2 cellular contexts compared by ENCODE assay signal in the genomic region with DNA sequence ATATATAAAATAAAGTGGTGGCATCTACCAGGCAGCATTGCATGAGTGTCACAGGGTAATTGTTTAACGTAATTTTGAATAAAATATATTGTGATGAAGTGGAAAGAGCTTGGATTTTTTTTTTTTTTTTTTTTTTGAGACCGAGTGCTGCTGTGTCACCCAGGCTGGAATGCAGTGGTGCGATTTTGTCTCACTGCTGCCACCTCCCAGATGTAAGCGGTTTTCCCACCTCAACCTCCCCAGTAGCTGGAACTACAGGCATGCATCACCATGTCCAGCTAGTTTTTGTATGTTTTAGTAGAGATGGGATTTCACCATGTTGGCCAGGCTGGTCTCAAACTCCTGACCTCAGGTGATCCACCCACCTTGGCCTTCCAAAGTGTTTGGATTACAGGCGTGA.
TF ChIP-seq lines count a peak whose summit lies in the region.

No MANE protein-coding gene starts in this region.

TF ChIP-seq in HCT116, 20 proteins besides CTCF, POLR2A, EP300 and RAD21 (continued from another document):
- TF ChIP-seq REST (IDR thresholded peaks at IDR 0.05; ENCODE audit: low read depth) (no peak), POLR2AphosphoS5 (IDR thresholded peaks at IDR 0.05; ENCODE audit: low read depth, low read length) (no peak), YY1 (IDR thresholded peaks at IDR 0.05; ENCODE audit: extremely low read depth, insufficient replicate concordance, low read depth, low read length) (no peak), CEBPB (IDR thresholded peaks at IDR 0.05; ENCODE audit: low read depth) (no peak), ELF1 (IDR thresholded peaks at IDR 0.05; ENCODE audit: borderline replicate concordance, low read depth) (no peak), EZH2 (IDR thresholded peaks at IDR 0.05) (no peak), SP1 (IDR thresholded peaks at IDR 0.05; ENCODE audit: low read depth) (no peak), SRF (IDR thresholded peaks at IDR 0.05; ENCODE audit: low read depth) (no peak)
- TF ChIP-seq, protein P1, sequence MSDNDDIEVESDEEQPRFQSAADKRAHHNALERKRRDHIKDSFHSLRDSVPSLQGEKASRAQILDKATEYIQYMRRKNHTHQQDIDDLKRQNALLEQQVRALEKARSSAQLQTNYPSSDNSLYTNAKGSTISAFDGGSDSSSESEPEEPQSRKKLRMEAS (IDR thresholded peaks at IDR 0.05): no peak
- TF ChIP-seq, protein P2, sequence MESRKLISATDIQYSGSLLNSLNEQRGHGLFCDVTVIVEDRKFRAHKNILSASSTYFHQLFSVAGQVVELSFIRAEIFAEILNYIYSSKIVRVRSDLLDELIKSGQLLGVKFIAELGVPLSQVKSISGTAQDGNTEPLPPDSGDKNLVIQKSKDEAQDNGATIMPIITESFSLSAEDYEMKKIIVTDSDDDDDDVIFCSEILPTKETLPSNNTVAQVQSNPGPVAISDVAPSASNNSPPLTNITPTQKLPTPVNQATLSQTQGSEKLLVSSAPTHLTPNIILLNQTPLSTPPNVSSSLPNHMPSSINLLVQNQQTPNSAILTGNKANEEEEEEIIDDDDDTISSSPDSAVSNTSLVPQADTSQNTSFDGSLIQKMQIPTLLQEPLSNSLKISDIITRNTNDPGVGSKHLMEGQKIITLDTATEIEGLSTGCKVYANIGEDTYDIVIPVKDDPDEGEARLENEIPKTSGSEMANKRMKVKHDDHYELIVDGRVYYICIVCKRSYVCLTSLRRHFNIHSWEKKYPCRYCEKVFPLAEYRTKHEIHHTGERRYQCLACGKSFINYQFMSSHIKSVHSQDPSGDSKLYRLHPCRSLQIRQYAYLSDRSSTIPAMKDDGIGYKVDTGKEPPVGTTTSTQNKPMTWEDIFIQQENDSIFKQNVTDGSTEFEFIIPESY (IDR thresholded peaks at IDR 0.05; ENCODE audit: extremely low read depth, insufficient replicate concordance, low read length): no peak

TF ChIP-seq in WTC11, 78 proteins besides CTCF, POLR2A, EP300 and RAD21 (continued from another document):
- TF ChIP-seq EMX1 (CRISPR knock-in tag; IDR thresholded peaks at IDR 0.05) (no peak), FOXP4 (CRISPR knock-in tag; IDR thresholded peaks at IDR 0.05) (no peak)
- TF ChIP-seq, protein P3, sequence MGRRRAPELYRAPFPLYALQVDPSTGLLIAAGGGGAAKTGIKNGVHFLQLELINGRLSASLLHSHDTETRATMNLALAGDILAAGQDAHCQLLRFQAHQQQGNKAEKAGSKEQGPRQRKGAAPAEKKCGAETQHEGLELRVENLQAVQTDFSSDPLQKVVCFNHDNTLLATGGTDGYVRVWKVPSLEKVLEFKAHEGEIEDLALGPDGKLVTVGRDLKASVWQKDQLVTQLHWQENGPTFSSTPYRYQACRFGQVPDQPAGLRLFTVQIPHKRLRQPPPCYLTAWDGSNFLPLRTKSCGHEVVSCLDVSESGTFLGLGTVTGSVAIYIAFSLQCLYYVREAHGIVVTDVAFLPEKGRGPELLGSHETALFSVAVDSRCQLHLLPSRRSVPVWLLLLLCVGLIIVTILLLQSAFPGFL (CRISPR knock-in tag; IDR thresholded peaks at IDR 0.05; ENCODE audit: borderline replicate concordance): no peak
